Comparison of ENCODE assay signal across 8 cellular contexts in genomic region chr11:7278314-7278917, GRCh38. TPM values are rescaled to one million over a fixed set of nuclear protein-coding genes. Genes with fewer than 3 reads are reported as not detected.
DNase-seq lines count a peak whose midpoint lies in the region; ATAC-seq and TF ChIP-seq lines count a peak whose summit lies in the region.

No MANE protein-coding gene starts in this region.

- TF ChIP-seq POLR2A in esophagus muscularis mucosa (IDR thresholded peaks at IDR 0.05; ENCODE audit: low read depth) = no peak

- H3K27me3 ChIP-seq in esophagus muscularis mucosa = no peaks in the 10 kb centered on the region

- no peak for TF ChIP-seq EP300 in esophagus muscularis mucosa (IDR thresholded peaks at IDR 0.05)

- H3K4me1 ChIP-seq in esophagus muscularis mucosa = no peaks in the 10 kb centered on the region

- no peaks in the 10 kb centered on the region for H3K9me3 ChIP-seq in esophagus muscularis mucosa

- intact Hi-C loops in esophagus muscularis mucosa (cut with DNase I) = no loop called here

- 57% methylated on average over 3 of the region's 3 CpGs for WGBS in esophagus muscularis mucosa

- no peaks in the 10 kb centered on the region for H3K36me3 ChIP-seq in esophagus muscularis mucosa

- peak; percentile 68 for ATAC-seq in GM21529 (IDR thresholded peaks at IDR 0.05; ENCODE audit: unreplicated experiment)

- peak; percentile 13 to 47 (median 26) for TF ChIP-seq CTCF in esophagus muscularis mucosa (IDR thresholded peaks at IDR 0.05)
- TF ChIP-seq CTCF in retinal pigment epithelial cell (conservative IDR thresholded peaks at IDR 0.05; ENCODE audit: low read depth, low read length) = peak; percentile 87

- no peak overlapping the region for H3K27ac ChIP-seq in esophagus muscularis mucosa (replicated peaks in 1 of 4)

- H3K4me3 ChIP-seq in esophagus muscularis mucosa = no peak overlapping the region
- no peak overlapping the region for H3K4me3 ChIP-seq in retinal pigment epithelial cell (ENCODE audit: low read length)

- DNase-seq in EL (peak; percentile 40), NCI-H1417 treated with DMSO at 0.1 percent for 48 hours (lab: John Stamatoyannopoulos, UW) (peak; percentile 12), esophagus muscularis mucosa (ENCODE audit: extremely low spot score) (no peak), retinal pigment epithelial cell (ENCODE audit: low read depth) (no peak), A172 (ENCODE audit: low spot score) (no peak), NCI-H2081 (lab: John Stamatoyannopoulos, UW) (no peak)
- DNase-seq in effector CD4-positive, alpha-beta T cell = no peak

RNA-seq across cellular contexts. Expression of gene SYT9, which starts 26.7 kb away (rescaled TPM):
- under 1 TPM in 3 of 4 donors, not detected in 1; 0.13 to 0.33 (median 0.29) TPM for total RNA-seq in esophagus muscularis mucosa
- not detected in 2 replicates for total RNA-seq in A172 (2014; rRNA removed; shearing (Covaris generic))

Comparison
In these comparisons a context has a peak if more than half of its experiments do, and no peak if none do; other contexts are left out.
1. DNase-seq: peak in EL (single experiment) and NCI-H1417 treated with DMSO at 0.1 percent for 48 hours (single experiment); none in esophagus muscularis mucosa (single experiment), retinal pigment epithelial cell (single experiment), A172 (single experiment), NCI-H2081 (0 of 2) and effector CD4-positive, alpha-beta T cell (single experiment).